In the genomic region with DNA sequence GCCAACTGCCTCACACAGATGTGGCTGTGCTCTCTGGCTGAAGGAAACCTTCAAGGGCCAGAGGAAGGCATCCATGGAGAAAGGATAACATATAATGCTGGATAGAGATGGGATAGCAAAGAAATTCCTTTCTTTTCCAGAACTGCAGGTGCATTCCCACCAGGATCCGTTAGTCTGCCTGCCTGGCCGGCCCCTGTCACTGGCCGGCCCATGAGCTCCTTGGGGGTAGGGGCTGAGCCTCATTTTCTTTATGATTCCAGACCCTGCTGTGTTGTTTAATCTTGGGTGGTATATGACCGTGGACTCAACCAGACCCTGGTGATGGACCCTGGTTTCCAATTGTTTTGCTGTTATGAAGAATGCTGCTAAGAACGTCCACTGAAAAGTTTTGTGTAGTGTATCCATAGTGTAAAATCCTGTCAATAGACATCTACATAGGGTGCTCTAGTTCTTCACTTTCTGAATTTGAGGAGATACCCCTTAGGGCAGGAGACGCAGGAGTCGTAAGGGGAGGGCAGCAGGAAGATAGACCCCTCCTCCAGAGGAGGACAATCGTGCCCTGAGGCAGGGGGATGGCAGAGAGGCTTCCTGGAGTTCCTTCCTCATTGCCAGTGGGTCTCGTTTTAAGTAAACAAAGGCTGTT, we compare ENCODE assay signal across 14 cellular contexts.
DNase-seq lines count a peak whose midpoint lies in the region; ATAC-seq, FAIRE-seq and TF ChIP-seq lines count a peak whose summit lies in the region.
"Had no signal": no experiment of that assay in that cellular context is flagged by ENCODE, and none has a peak within 500 bp of the region (broad histone marks: within the 10 kb centered on the region; RNA-seq: fewer than 3 reads in every experiment).

No MANE protein-coding gene starts in this region.

- no peak overlapping the region for H3K27ac Mint-ChIP-seq in HFFc6
- H3K27ac Mint-ChIP-seq: activated naive CD8-positive, alpha-beta T cell had no signal

- H3K27ac ChIP-seq in A549 (peak overlapping the region in 1 of 2 experiments; percentile 44; a peak in 1 of 6 replicates), mammary epithelial cell (ENCODE audit: insufficient read depth, low read depth, low read length) (no peak overlapping the region), osteoblast (ENCODE audit: low read depth, low read length) (no peak overlapping the region), spleen (no peak overlapping the region)

- POLR2A ChIA-PET in A549 (lab: Yijun Ruan, JAX), result no interaction called here

- FAIRE-seq in A549 (lab: Jason Lieb, UNC), result no peak
- FAIRE-seq: bronchial epithelial cell had no signal

- TF ChIP-seq CTCF in A549 (IDR thresholded peaks at IDR 0.05) (no peak), HFFc6 (IDR thresholded peaks at IDR 0.05) (no peak), mammary epithelial cell (conservative IDR thresholded peaks at IDR 0.05 in 1 of 2, IDR thresholded peaks at IDR 0.05 in 1 of 2; ENCODE audit: extremely low read depth in 1 of 2, insufficient read depth in 1 of 2, low read depth in 1 of 2, low read length in 2 of 2) (no peak), osteoblast (IDR thresholded peaks at IDR 0.05; ENCODE audit: extremely low read depth, low read depth, low read length) (no peak), spleen (IDR thresholded peaks at IDR 0.05 in 8 of 11, conservative IDR thresholded peaks at IDR 0.05 in 3 of 11) (no peak)

- WGBS in A549 (ENCODE audit: missing lambda C conversion rate), result 55% methylated on average over 9 of the region's 9 CpGs
- WGBS in mammary epithelial cell (ENCODE audit: low coverage, missing lambda C conversion rate), result 51% methylated on average over 9 of the region's 9 CpGs
- 55 to 69% (median 66%) methylated on average over 9 of the region's 9 CpGs for whole genome bisulfite sequencing in spleen, 5 donors

- TF ChIP-seq RAD21 in A549 (conservative IDR thresholded peaks at IDR 0.05 in 1 of 2, IDR thresholded peaks at IDR 0.05 in 1 of 2), result no peak

- in situ Hi-C loops in mammary epithelial cell (cut with MboI; ENCODE audit: low sequenced_read_pairs in 2 of 2), result no loop called here

- H3K4me1 ChIP-seq in A549 (0 out of 3 replicates have a peak, but pooled peaks cover 2% of the 10 kb centered on the region), mammary epithelial cell (ENCODE audit: insufficient read depth, low read length) (peaks cover 12% of the 10 kb centered on the region), osteoblast (ENCODE audit: insufficient read depth, low read length) (peaks cover 12% of the 10 kb centered on the region), spleen (peaks cover 0 to 5% (median 0%) of the 10 kb centered on the region in 6 donors)

- ATAC-seq in A549 (0 out of 6 replicates have a peak, but pooled peaks of 1 of the 2 experiments have one; percentile 20), GM19023 (IDR thresholded peaks at IDR 0.05; ENCODE audit: unreplicated experiment) (no peak)
- ATAC-seq in activated T-cell treated with anti-CD3 and anti-CD28 coated beads, Interleukin-2, amount 50 U/mL, for 4 hours, result no peak

- H3K27me3 ChIP-seq in mammary epithelial cell (ENCODE audit: insufficient read depth, low read length) (no peaks in the 10 kb centered on the region), osteoblast (ENCODE audit: insufficient read depth, low read length) (peaks cover 5% of the 10 kb centered on the region), spleen (replicated peaks in 1 of 7) (peaks cover 0 to 17% (median 0%) of the 10 kb centered on the region in 7 donors)
- H3K27me3 ChIP-seq: ovary had no signal

- TF ChIP-seq POLR2A in A549 (IDR thresholded peaks at IDR 0.05; ENCODE audit: low read length), result no peak
- no peak for TF ChIP-seq POLR2A in spleen (IDR thresholded peaks at IDR 0.05)

- H4K20me1 ChIP-seq in mammary epithelial cell (ENCODE audit: insufficient read depth, low read length) (no peaks in the 10 kb centered on the region), osteoblast (ENCODE audit: insufficient read depth, low read length) (no peaks in the 10 kb centered on the region)

- H2AFZ ChIP-seq in mammary epithelial cell (ENCODE audit: low read depth, low read length), result peak overlapping the region; percentile 98
- peak overlapping the region; percentile 98 for H2AFZ ChIP-seq in osteoblast (ENCODE audit: low read length)

- H3K36me3 ChIP-seq in mammary epithelial cell (ENCODE audit: insufficient read depth, low read length) (no peaks in the 10 kb centered on the region), osteoblast (ENCODE audit: insufficient read depth, low read length) (no peaks in the 10 kb centered on the region), spleen (no peaks in the 10 kb centered on the region)
- H3K36me3 ChIP-seq: ovary had no signal

- no peak for TF ChIP-seq EP300 in A549 (IDR thresholded peaks at IDR 0.05)

- dilution Hi-C loops in mammary epithelial cell (cut with HindIII; ENCODE audit: low sequenced_read_pairs), result no loop called here

- H3K9me3 ChIP-seq in A549, result peaks cover 13% of the 10 kb centered on the region
- no peaks in the 10 kb centered on the region for H3K9me3 ChIP-seq in mammary epithelial cell (replicated peaks; ENCODE audit: insufficient read depth, low read length)
- H3K9me3 ChIP-seq in osteoblast (ENCODE audit: low read depth, low read length), result no peaks in the 10 kb centered on the region
- peaks cover 0 to 9% (median 4%) of the 10 kb centered on the region in 8 donors for H3K9me3 ChIP-seq in spleen
- H3K9me3 ChIP-seq: ovary had no signal

- no peaks in the 10 kb centered on the region for H3K9me3 Mint-ChIP-seq in HFFc6
- H3K9me3 Mint-ChIP-seq in activated T-cell treated with anti-CD3 and anti-CD28 coated beads, Interleukin-2, amount 50 U/mL, for 4 hours, result peaks cover 4% of the 10 kb centered on the region

- no peak overlapping the region for H3K4me3 ChIP-seq in A549
- H3K4me3 ChIP-seq in mammary epithelial cell (replicated peaks in 1 of 3; ENCODE audit: insufficient read depth in 1 of 3, low read depth in 2 of 3, low read length in 3 of 3), result no peak overlapping the region
- peak overlapping the region; percentile 67 for H3K4me3 ChIP-seq in osteoblast (ENCODE audit: insufficient read depth, low read length)
- H3K4me3 ChIP-seq in spleen, result peak overlapping the region in 1 of 8 donors; percentile 12
- H3K4me3 ChIP-seq: ovary had no signal

- intact Hi-C loops in mammary epithelial cell (cut with micrococcal nuclease), result loop anchor here (5.0 kb wide), 3 partner anchors 89 to 744 kb away; no protein-coding TSS in a partner anchor
- intact Hi-C loops in spleen (cut with DNase I; ENCODE audit: low total_unique reads), result no loop called here

- peaks cover 10% of the 10 kb centered on the region; the same call in 1 of the 2 replicates for H3K4me1 Mint-ChIP-seq in HFFc6 (ENCODE audit: low read depth)
- no peaks in the 10 kb centered on the region for H3K4me1 Mint-ChIP-seq in activated T-cell treated with anti-CD3 and anti-CD28 coated beads, Interleukin-2, amount 50 U/mL, for 4 hours (ENCODE audit: low read depth)
- H3K4me1 Mint-ChIP-seq: CD8-positive, alpha-beta memory T cell; stimulated activated naive CD8-positive, alpha-beta T cell treated with anti-CD3 and anti-CD28 coated beads, Interleukin-15, amount 100 ng/mL, for 72 hours had no signal

- CTCF ChIA-PET in A549 (lab: Yijun Ruan, JAX) (interaction anchor here (1.2 kb wide), 1 partner anchor 9 kb away, joined by 3 read pairs; no protein-coding TSS in a partner anchor), mammary epithelial cell (lab: Charles Lee; ENCODE audit: low non-redundant PET) (no interaction called here)

- H3K79me2 ChIP-seq in mammary epithelial cell (ENCODE audit: insufficient read depth, low read length) (no peaks in the 10 kb centered on the region), osteoblast (ENCODE audit: insufficient read depth, low read length) (no peaks in the 10 kb centered on the region)

- H3K9ac ChIP-seq in mammary epithelial cell (ENCODE audit: insufficient read depth, low read length), result no peak overlapping the region

- peaks cover 17% of the 10 kb centered on the region for H3K27me3 Mint-ChIP-seq in HFFc6 (ENCODE audit: insufficient read depth)
- no peaks in the 10 kb centered on the region for H3K27me3 Mint-ChIP-seq in activated T-cell treated with anti-CD3 and anti-CD28 coated beads, Interleukin-2, amount 50 U/mL, for 4 hours (ENCODE audit: low read depth)

- no TSS peak for BruUV-seq in mammary epithelial cell (replicated peaks; lab: Mats Ljungman, UMichigan)

- no peaks in the 10 kb centered on the region for H3K36me3 Mint-ChIP-seq in HFFc6 (ENCODE audit: low read depth)
- no peaks in the 10 kb centered on the region for H3K36me3 Mint-ChIP-seq in activated T-cell treated with anti-CD3 and anti-CD28 coated beads, Interleukin-2, amount 50 U/mL, for 4 hours (ENCODE audit: insufficient read depth)
- H3K36me3 Mint-ChIP-seq: activated naive CD8-positive, alpha-beta T cell; CD8-positive, alpha-beta memory T cell had no signal

- peak overlapping the region; percentile 50 for H3K4me3 Mint-ChIP-seq in HFFc6
- H3K4me3 Mint-ChIP-seq in activated T-cell treated with anti-CD3 and anti-CD28 coated beads, Interleukin-2, amount 50 U/mL, for 4 hours, result no peak overlapping the region
- H3K4me3 Mint-ChIP-seq: activated naive CD8-positive, alpha-beta T cell; CD8-positive, alpha-beta memory T cell had no signal

- DNase-seq in A549 (ENCODE audit: low read depth in 1 of 2, low spot score in 1 of 2), result no peak
- DNase-seq in HFFc6, result no peak
- DNase-seq in mammary epithelial cell, result no peak
- DNase-seq in osteoblast (ENCODE audit: insufficient read length, low spot score, missing footprints), result no peak
- DNase-seq in iPS-NIHi7 (ENCODE audit: extremely low spot score), result no peak
- no peak for DNase-seq in activated T-cell treated with anti-CD3 and anti-CD28 coated beads, Interleukin-2, amount 50 U/mL, for 4 hours
- no peak for DNase-seq in spleen
- DNase-seq: CD8-positive, alpha-beta memory T cell; SIG-M5 had no signal

- H3K4me2 ChIP-seq in A549 (peak overlapping the region; percentile 53; the same call in 2 of the 3 replicates), mammary epithelial cell (ENCODE audit: insufficient read depth, low read depth, low read length) (peak overlapping the region; percentile 61), osteoblast (ENCODE audit: insufficient read depth, low read length) (peak overlapping the region; percentile 90)

TF ChIP-seq in A549, 52 proteins besides CTCF, POLR2A, EP300 and RAD21 (continues in another document):
- TF ChIP-seq KDM1A (IDR thresholded peaks at IDR 0.05; ENCODE audit: low read depth), result no peak
- no peak for TF ChIP-seq TP53 (CRISPR knock-in tag; IDR thresholded peaks at IDR 0.05)
